Comparison of ENCODE assay signal across 1 cellular context in the genomic region with DNA sequence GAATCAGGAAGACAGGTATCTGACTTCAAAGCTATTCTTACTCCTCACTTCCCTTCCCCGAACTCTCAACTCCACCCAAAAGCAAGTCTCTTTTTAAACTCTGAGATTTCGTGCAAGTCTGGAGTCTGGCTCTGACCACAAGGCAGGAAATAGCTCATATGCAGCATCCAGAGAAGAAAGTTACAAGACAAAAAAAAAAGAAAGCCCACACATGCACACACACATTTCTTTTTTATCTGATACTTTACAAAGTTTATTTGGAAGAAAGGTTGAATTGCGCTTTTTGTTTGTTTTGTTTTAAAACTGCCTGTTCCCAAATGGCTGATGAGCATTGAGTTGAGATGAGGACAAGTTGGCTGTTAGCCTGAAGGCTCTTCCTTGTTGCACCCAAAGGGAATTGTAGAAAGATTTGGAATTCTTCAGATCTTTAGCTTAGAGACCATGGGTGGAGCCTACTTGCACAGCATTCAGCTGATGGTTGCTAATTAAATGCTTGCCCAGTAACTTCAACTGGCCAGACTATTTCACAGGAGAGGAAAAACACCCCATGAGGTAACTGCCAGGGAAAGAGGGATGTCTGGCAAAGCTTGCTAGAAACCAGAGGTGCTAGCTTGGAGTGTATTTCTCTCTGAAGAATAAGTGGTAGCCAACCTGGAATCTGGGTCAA.
TF ChIP-seq lines count a peak whose summit lies in the region.

No MANE protein-coding gene starts in this region.

TF ChIP-seq in liver, 16 proteins besides CTCF, POLR2A, EP300 and RAD21 (continued from another document):
- TF ChIP-seq, protein P1, sequence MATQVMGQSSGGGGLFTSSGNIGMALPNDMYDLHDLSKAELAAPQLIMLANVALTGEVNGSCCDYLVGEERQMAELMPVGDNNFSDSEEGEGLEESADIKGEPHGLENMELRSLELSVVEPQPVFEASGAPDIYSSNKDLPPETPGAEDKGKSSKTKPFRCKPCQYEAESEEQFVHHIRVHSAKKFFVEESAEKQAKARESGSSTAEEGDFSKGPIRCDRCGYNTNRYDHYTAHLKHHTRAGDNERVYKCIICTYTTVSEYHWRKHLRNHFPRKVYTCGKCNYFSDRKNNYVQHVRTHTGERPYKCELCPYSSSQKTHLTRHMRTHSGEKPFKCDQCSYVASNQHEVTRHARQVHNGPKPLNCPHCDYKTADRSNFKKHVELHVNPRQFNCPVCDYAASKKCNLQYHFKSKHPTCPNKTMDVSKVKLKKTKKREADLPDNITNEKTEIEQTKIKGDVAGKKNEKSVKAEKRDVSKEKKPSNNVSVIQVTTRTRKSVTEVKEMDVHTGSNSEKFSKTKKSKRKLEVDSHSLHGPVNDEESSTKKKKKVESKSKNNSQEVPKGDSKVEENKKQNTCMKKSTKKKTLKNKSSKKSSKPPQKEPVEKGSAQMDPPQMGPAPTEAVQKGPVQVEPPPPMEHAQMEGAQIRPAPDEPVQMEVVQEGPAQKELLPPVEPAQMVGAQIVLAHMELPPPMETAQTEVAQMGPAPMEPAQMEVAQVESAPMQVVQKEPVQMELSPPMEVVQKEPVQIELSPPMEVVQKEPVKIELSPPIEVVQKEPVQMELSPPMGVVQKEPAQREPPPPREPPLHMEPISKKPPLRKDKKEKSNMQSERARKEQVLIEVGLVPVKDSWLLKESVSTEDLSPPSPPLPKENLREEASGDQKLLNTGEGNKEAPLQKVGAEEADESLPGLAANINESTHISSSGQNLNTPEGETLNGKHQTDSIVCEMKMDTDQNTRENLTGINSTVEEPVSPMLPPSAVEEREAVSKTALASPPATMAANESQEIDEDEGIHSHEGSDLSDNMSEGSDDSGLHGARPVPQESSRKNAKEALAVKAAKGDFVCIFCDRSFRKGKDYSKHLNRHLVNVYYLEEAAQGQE (IDR thresholded peaks at IDR 0.05) = no peak
- TF ChIP-seq, protein P2, sequence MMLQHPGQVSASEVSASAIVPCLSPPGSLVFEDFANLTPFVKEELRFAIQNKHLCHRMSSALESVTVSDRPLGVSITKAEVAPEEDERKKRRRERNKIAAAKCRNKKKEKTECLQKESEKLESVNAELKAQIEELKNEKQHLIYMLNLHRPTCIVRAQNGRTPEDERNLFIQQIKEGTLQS (IDR thresholded peaks at IDR 0.05) = no peak
- TF ChIP-seq NR2F2 (IDR thresholded peaks at IDR 0.05) (peak; percentile 28), TAF1 (conservative IDR thresholded peaks at IDR 0.05) (no peak), EGR1 (IDR thresholded peaks at IDR 0.05; ENCODE audit: low read depth in 2 of 2) (no peak), FOXA1 (IDR thresholded peaks at IDR 0.05) (no peak), RXRA (IDR thresholded peaks at IDR 0.05) (peak; percentile 89 to 92), HNF4A (conservative IDR thresholded peaks at IDR 0.05) (peak in 1 of 2 donors; percentile 43), FOXA2 (IDR thresholded peaks at IDR 0.05) (no peak)
- TF ChIP-seq, protein P3, sequence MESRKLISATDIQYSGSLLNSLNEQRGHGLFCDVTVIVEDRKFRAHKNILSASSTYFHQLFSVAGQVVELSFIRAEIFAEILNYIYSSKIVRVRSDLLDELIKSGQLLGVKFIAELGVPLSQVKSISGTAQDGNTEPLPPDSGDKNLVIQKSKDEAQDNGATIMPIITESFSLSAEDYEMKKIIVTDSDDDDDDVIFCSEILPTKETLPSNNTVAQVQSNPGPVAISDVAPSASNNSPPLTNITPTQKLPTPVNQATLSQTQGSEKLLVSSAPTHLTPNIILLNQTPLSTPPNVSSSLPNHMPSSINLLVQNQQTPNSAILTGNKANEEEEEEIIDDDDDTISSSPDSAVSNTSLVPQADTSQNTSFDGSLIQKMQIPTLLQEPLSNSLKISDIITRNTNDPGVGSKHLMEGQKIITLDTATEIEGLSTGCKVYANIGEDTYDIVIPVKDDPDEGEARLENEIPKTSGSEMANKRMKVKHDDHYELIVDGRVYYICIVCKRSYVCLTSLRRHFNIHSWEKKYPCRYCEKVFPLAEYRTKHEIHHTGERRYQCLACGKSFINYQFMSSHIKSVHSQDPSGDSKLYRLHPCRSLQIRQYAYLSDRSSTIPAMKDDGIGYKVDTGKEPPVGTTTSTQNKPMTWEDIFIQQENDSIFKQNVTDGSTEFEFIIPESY (IDR thresholded peaks at IDR 0.05) = no peak
